In genomic region chr18:47163241-47163640, GRCh38 we compare ENCODE assay signal across 8 cellular contexts. TPM values are rescaled to one million over a fixed set of nuclear protein-coding genes. Genes with fewer than 3 reads are reported as not detected.
DNase-seq lines count a peak whose midpoint lies in the region; ATAC-seq and TF ChIP-seq lines count a peak whose summit lies in the region.

No MANE protein-coding gene starts in this region.

- ATAC-seq in GM18499 (IDR thresholded peaks at IDR 0.05; ENCODE audit: insufficient read depth, unreplicated experiment): peak; percentile 50
- peak; percentile 87 for ATAC-seq in GM21576 (IDR thresholded peaks at IDR 0.05; ENCODE audit: unreplicated experiment)
- ATAC-seq in HG03521 (IDR thresholded peaks at IDR 0.05; ENCODE audit: unreplicated experiment): peak; percentile 75

- H3K4me3 ChIP-seq in Caco-2 (ENCODE audit: low read depth, low read length): no peak overlapping the region

- no peaks in the 10 kb centered on the region for H3K9me3 Mint-ChIP-seq in Caco-2 (ENCODE audit: unreplicated experiment)

- H3K36me3 Mint-ChIP-seq in Caco-2 (ENCODE audit: insufficient read depth, unreplicated experiment): peaks cover 6% of the 10 kb centered on the region

- no peak overlapping the region for H3K27ac Mint-ChIP-seq in Caco-2 (ENCODE audit: unreplicated experiment)

- BruUV-seq in Caco-2 (replicated peaks; lab: Mats Ljungman, UMichigan): no TSS peak

- no peaks in the 10 kb centered on the region for H3K27me3 ChIP-seq in Caco-2 (replicated peaks; ENCODE audit: control insufficient read depth, insufficient read depth, low read length)

- H3K4me3 Mint-ChIP-seq in Caco-2 (ENCODE audit: unreplicated experiment): no peak overlapping the region

- no peak for TF ChIP-seq CTCF in Caco-2 (IDR thresholded peaks at IDR 0.05; ENCODE audit: insufficient read depth in 1 of 2, low read depth in 1 of 2, low read length in 1 of 2, severe bottlenecking in 1 of 2, unreplicated experiment in 1 of 2)

- no peaks in the 10 kb centered on the region for H3K4me1 ChIP-seq in Caco-2

- intact Hi-C loops in Caco-2 (cut with micrococcal nuclease; ENCODE audit: unreplicated experiment): no loop called here

- H3K9me3 ChIP-seq in Caco-2: no peaks in the 10 kb centered on the region

- POLR2A ChIA-PET in Caco-2 (lab: Charles Lee): no interaction called here

- DNase-seq in fibroblast of the conjunctiva (ENCODE audit: low read depth) (peak; percentile 55), H4 (ENCODE audit: low spot score) (no peak), Caco-2 (no peak), NOMO-1 (lab: John Stamatoyannopoulos, UW; ENCODE audit: unreplicated experiment in 2 of 2) (no peak), mesenteric fat pad (ENCODE audit: low spot score) (no peak)

- no peaks in the 10 kb centered on the region for H3K27me3 Mint-ChIP-seq in Caco-2 (ENCODE audit: insufficient read depth, unreplicated experiment)

- H3K4me1 Mint-ChIP-seq in Caco-2 (ENCODE audit: low read depth, unreplicated experiment): no peaks in the 10 kb centered on the region

- CTCF ChIA-PET in Caco-2 (lab: Charles Lee): no interaction called here

- no peaks in the 10 kb centered on the region for H3K36me3 ChIP-seq in Caco-2 (ENCODE audit: control insufficient read depth, insufficient read depth, low read length)

RNA-seq across cellular contexts. Expression of gene IER3IP1, which starts 12.9 kb away (rescaled TPM):
- 51.6 and 51.9 TPM in 2 replicates for total RNA-seq in H4 (2014; rRNA removed; shearing (Covaris generic))
- total RNA-seq in Caco-2 (2022) (5.0 and 5.9 TPM in 2 replicates), mesenteric fat pad (13.6 TPM)

RNA-seq across cellular contexts. Expression of gene HDHD2, which starts 12.9 kb away (rescaled TPM):
- total RNA-seq in H4 (2014; rRNA removed; shearing (Covaris generic)): 10.3 and 11.9 TPM in 2 replicates
- 14.7 and 15.5 TPM in 2 replicates for total RNA-seq in Caco-2 (2022)
- 34.8 TPM for total RNA-seq in mesenteric fat pad
